In the genomic region with DNA sequence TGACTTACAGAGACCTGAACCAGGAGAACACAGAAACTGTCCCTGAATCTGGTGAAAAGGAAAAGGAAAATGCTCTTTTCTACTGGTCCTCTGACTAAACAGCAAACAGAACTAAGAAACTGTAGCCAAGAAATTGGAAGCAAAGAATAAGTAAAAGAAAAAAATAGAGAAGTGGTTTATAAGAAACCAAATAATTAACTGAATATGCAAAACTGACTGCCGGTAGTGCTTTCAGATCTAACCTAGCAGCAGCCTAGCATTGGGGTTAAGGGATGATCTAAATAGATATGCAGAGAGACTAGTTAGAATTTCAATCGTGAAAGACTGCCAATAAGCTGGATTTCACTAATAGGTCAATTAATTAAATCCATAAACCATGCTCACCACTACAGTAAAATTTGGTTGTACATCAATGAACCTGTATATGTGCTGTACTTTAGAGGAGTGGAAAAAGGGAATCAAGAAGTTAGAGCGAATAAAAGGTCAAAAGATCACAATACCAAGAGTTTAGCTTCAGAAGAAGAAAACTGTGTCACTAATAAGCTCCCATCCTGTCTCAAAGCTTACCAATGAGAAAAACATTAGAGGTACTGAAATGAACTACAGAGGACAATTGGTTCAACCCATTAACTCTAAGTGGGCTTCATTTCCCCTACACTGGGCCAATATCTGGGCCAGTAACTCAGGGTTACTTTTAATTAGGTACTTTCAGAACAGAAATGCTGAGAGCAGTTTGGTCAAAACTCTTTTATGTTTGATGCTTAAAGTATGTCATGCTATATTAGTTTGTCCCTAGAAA, we compare ENCODE assay signal across 16 cellular contexts. TPM values are rescaled to one million over a fixed set of nuclear protein-coding genes. Genes with fewer than 3 reads are reported as not detected.
DNase-seq lines count a peak whose midpoint lies in the region; ATAC-seq, FAIRE-seq and TF ChIP-seq lines count a peak whose summit lies in the region.
"Had no signal": no experiment of that assay in that cellular context is flagged by ENCODE, and none has a peak within 500 bp of the region (broad histone marks: within the 10 kb centered on the region; RNA-seq: fewer than 3 reads in every experiment).

No MANE protein-coding gene starts in this region.

- no peaks in the 10 kb centered on the region for H3K9me3 Mint-ChIP-seq in CD14-positive monocyte
- H3K9me3 Mint-ChIP-seq: type B pancreatic cell had no signal

- TF ChIP-seq EP300 in HepG2 (IDR thresholded peaks at IDR 0.05; ENCODE audit: low read depth in 2 of 2, low read length in 2 of 2) = no peak
- no peak for TF ChIP-seq EP300 in HepG2 (CRISPR knock-in tag; IDR thresholded peaks at IDR 0.05; ENCODE audit: borderline replicate concordance)
- TF ChIP-seq EP300 in upper lobe of left lung (IDR thresholded peaks at IDR 0.05) = no peak

- 0% methylated on average over 3 of the region's 3 CpGs for WGBS in HepG2 (ENCODE audit: low lambda C conversion rate)
- WGBS in upper lobe of left lung, 2 donors = 64 to 78% methylated on average over 3 of the region's 3 CpGs

- H3K27me3 ChIP-seq in HepG2 (ENCODE audit: control insufficient read depth in 1 of 2, insufficient read depth in 2 of 2, low read length in 2 of 2) (no peaks in the 10 kb centered on the region), upper lobe of left lung (no peaks in the 10 kb centered on the region)
- H3K27me3 ChIP-seq: heart left ventricle had no signal

- POLR2A ChIA-PET in HepG2 (lab: Yijun Ruan, JAX) = no interaction called here

- H3K4me2 ChIP-seq in HepG2 (ENCODE audit: low read depth, low read length) = no peak overlapping the region

- CTCF ChIA-PET in HepG2 (lab: Yijun Ruan, JAX; ENCODE audit: low intra/inter-chr PET ratio, low total read pairs) = no interaction called here

- BruUV-seq in HepG2 (replicated peaks; lab: Mats Ljungman, UMichigan) = no TSS peak

- H3K9me3 ChIP-seq in HepG2 (ENCODE audit: low read length) (no peaks in the 10 kb centered on the region), upper lobe of left lung (no peaks in the 10 kb centered on the region)
- H3K9me3 ChIP-seq: heart left ventricle had no signal

- no peaks in the 10 kb centered on the region for H3K79me2 ChIP-seq in HepG2 (ENCODE audit: insufficient read depth, low read length)

- no peak for DNase-seq in CD14-positive monocyte (ENCODE audit: low spot score)
- no peak for DNase-seq in HepG2 (ENCODE audit: low spot score)
- DNase-seq in A172 (ENCODE audit: low spot score) = no peak
- no peak for DNase-seq in upper lobe of left lung
- DNase-seq: activated CD4-positive, CD25-positive, alpha-beta regulatory T cell; DMS79; heart left ventricle; left ventricle myocardium superior; NCI-H1436 had no signal

- no peak overlapping the region for H3K4me3 Mint-ChIP-seq in CD14-positive monocyte
- H3K4me3 Mint-ChIP-seq: type B pancreatic cell had no signal

- TF ChIP-seq POLR2A in HepG2 (IDR thresholded peaks at IDR 0.05; ENCODE audit: insufficient read depth in 1 of 2, low read depth in 2 of 2, low read length in 2 of 2) (no peak), upper lobe of left lung (IDR thresholded peaks at IDR 0.05) (no peak)

- no peak for TF ChIP-seq RAD21 in HepG2 (CRISPR knock-in tag; IDR thresholded peaks at IDR 0.05)

- H3K27ac Mint-ChIP-seq in CD14-positive monocyte = peak overlapping the region in 1 of 7 donors; percentile 37
- H3K27ac Mint-ChIP-seq: type B pancreatic cell had no signal

- TF ChIP-seq CTCF in CD14-positive monocyte (IDR thresholded peaks at IDR 0.05) (no peak), HepG2 (CRISPR knock-in tag; IDR thresholded peaks at IDR 0.05) (no peak), upper lobe of left lung (IDR thresholded peaks at IDR 0.05) (no peak)

- H3K4me3 ChIP-seq in HepG2 (replicated peaks in 1 of 3; ENCODE audit: insufficient read depth in 1 of 3, low read depth in 2 of 3, low read length in 3 of 3) (no peak overlapping the region), upper lobe of left lung (no peak overlapping the region)
- H3K4me3 ChIP-seq: heart left ventricle, SK-N-MC, skin epidermis had no signal

- H3K4me1 Mint-ChIP-seq in CD14-positive monocyte = peaks cover 12% of the 10 kb centered on the region

- no peak overlapping the region for H2AFZ ChIP-seq in HepG2 (ENCODE audit: low read length)

- no peaks in the 10 kb centered on the region for H3K36me3 Mint-ChIP-seq in CD14-positive monocyte
- H3K36me3 Mint-ChIP-seq: type B pancreatic cell had no signal

- intact Hi-C loops in CD14-positive monocyte (cut with micrococcal nuclease) (no loop called here), HepG2 (cut with micrococcal nuclease; ENCODE audit: unreplicated experiment) (no loop called here)

- in situ Hi-C loops in HepG2 (cut with HindIII; ENCODE audit: extremely low pct_ligation_motif_present, low pct_unique_long_range_greater_than_20kb) = no loop called here

- H3K36me3 ChIP-seq in HepG2 (replicated peaks in 1 of 2; ENCODE audit: control insufficient read depth in 1 of 2, insufficient read depth in 2 of 2, low read length in 2 of 2) = no peaks in the 10 kb centered on the region
- no peaks in the 10 kb centered on the region for H3K36me3 ChIP-seq in upper lobe of left lung
- H3K36me3 ChIP-seq: heart left ventricle had no signal

- H3K4me1 ChIP-seq in HepG2 (ENCODE audit: insufficient read depth, low read length) (no peaks in the 10 kb centered on the region), upper lobe of left lung (no peaks in the 10 kb centered on the region)

- no peak for FAIRE-seq in HepG2 (lab: Jason Lieb, UNC)

- H4K20me1 ChIP-seq in HepG2 (ENCODE audit: insufficient read depth, low read length) = no peaks in the 10 kb centered on the region

- ATAC-seq in GM18511 (IDR thresholded peaks at IDR 0.05; ENCODE audit: unreplicated experiment) = peak; percentile 84
- peak; percentile 56 for ATAC-seq in GM21360 (IDR thresholded peaks at IDR 0.05; ENCODE audit: unreplicated experiment)
- ATAC-seq in HG02885 (IDR thresholded peaks at IDR 0.05; ENCODE audit: poor library complexity, unreplicated experiment) = peak; percentile 65
- peak; percentile 71 for ATAC-seq in HG03520 (IDR thresholded peaks at IDR 0.05; ENCODE audit: unreplicated experiment)
- no peak for ATAC-seq in HepG2
- ATAC-seq in upper lobe of left lung (ENCODE audit: low FRiP score in 2 of 2) = no peak
- ATAC-seq: heart left ventricle, left ventricle myocardium superior had no signal

- no peak overlapping the region for H3K27ac ChIP-seq in HepG2 (ENCODE audit: extremely low read length, insufficient read depth, low read length)
- no peak overlapping the region for H3K27ac ChIP-seq in upper lobe of left lung
- H3K27ac ChIP-seq: heart left ventricle, SK-N-MC, skin epidermis had no signal

- no peak overlapping the region for H3K9ac ChIP-seq in HepG2 (ENCODE audit: insufficient read depth, low read depth, low read length)

- no peaks in the 10 kb centered on the region for H3K27me3 Mint-ChIP-seq in CD14-positive monocyte (ENCODE audit: low read depth in 3 of 3)
- H3K27me3 Mint-ChIP-seq: type B pancreatic cell had no signal

TF ChIP-seq in HepG2, 621 proteins besides CTCF, POLR2A, EP300 and RAD21:
- TF ChIP-seq TBL1XR1 (IDR thresholded peaks at IDR 0.05; ENCODE audit: borderline replicate concordance, low read length, partially characterized antibody) (no peak), REXO4 (CRISPR knock-in tag; IDR thresholded peaks at IDR 0.05; ENCODE audit: borderline replicate concordance) (no peak)

RNA-seq across cellular contexts. Expression of a gene that starts 53.6 kb away (rescaled TPM):
- polyA plus RNA-seq in CD14-positive monocyte (under 1 TPM; 0.10 to 0.41 TPM), HepG2 (2011; rRNA removed) (0.28 and 0.30 TPM in 2 replicates)
- total RNA-seq in HepG2 (2016; rRNA removed; fragmentation: Illumina TruSeq; extraction: Trizol) (1.6 and 2.4 TPM in 2 replicates), upper lobe of left lung (1 to 10 TPM in 2 of 6 donors, under 1 TPM in 3, not detected in 1; 0.63 to 3.8 (median 0.89) TPM)
- total RNA-seq in HepG2 (2016; cell fraction: cytosol; rRNA removed; fragmentation: Illumina TruSeq; extraction: Trizol; ENCODE audit: low read depth) = 0.26 and 0.30 TPM in 2 replicates
- total RNA-seq in HepG2 (2016; cell fraction: insoluble cytoplasmic fraction; rRNA removed; fragmentation: Illumina TruSeq; extraction: Trizol) = 1.5 and 2.8 TPM in 2 replicates
- total RNA-seq in HepG2 (2016; cell fraction: membrane; rRNA removed; fragmentation: Illumina TruSeq; extraction: Trizol) = 0.68 and 0.69 TPM in 2 replicates
- total RNA-seq in HepG2 (2016; cell fraction: nucleus; rRNA removed; fragmentation: Illumina TruSeq; extraction: Trizol) = 1.1 TPM in 2 replicates
- polyA plus RNA-seq in HepG2 (2011; cell fraction: cytosol; rRNA removed) = 0.19 and 0.37 TPM in 2 replicates
- polyA plus RNA-seq in HepG2 (2011; cell fraction: nucleus; rRNA removed) = 0.13 and 0.21 TPM in 2 replicates
- 0.24 and 0.44 TPM in 2 replicates for polyA plus RNA-seq in HepG2 (2012)
- polyA plus RNA-seq in HepG2 (2016; cell fraction: cytosol; fragmentation: Illumina TruSeq; extraction: Trizol; ENCODE audit: low read depth) = 0.11 and 0.12 TPM in 2 replicates
- polyA plus RNA-seq in HepG2 (2016; cell fraction: insoluble cytoplasmic fraction; fragmentation: Illumina TruSeq; extraction: Trizol; ENCODE audit: low read depth) = 2.1 and 2.4 TPM in 2 replicates
- polyA plus RNA-seq in HepG2 (2016; cell fraction: membrane; fragmentation: Illumina TruSeq; extraction: Trizol; ENCODE audit: low read depth) = 0.22 and 0.44 TPM in 2 replicates
- polyA plus RNA-seq in HepG2 (2016; cell fraction: nucleus; fragmentation: Illumina TruSeq; extraction: Trizol; ENCODE audit: insufficient read depth, low read depth) = 0.86 and 1.0 TPM in 2 replicates
- 0.28 and 31.6 TPM in 2 replicates for polyA minus RNA-seq in HepG2 (2011; rRNA and poly(A)+ RNA removed; ENCODE audit: low replicate concordance)
- not detected in 2 replicates for polyA minus RNA-seq in HepG2 (2011; cell fraction: cytosol; rRNA and poly(A)+ RNA removed)
- polyA minus RNA-seq in HepG2 (2011; cell fraction: nucleus; rRNA and poly(A)+ RNA removed) = 0.39 and 1.1 TPM in 2 replicates
- 0.26 and 0.81 TPM in 2 replicates for total RNA-seq in A172 (2014; rRNA removed; shearing (Covaris generic))

Comparison
In these comparisons a context has a peak if more than half of its experiments do, and no peak if none do; other contexts are left out.
1. ATAC-seq: peak in GM18511 (single experiment), GM21360 (single experiment), HG02885 (single experiment) and HG03520 (single experiment); none in HepG2 (single experiment) and upper lobe of left lung (0 of 2).